Comparison of ENCODE assay signal across 24 cellular contexts in the genomic region with DNA sequence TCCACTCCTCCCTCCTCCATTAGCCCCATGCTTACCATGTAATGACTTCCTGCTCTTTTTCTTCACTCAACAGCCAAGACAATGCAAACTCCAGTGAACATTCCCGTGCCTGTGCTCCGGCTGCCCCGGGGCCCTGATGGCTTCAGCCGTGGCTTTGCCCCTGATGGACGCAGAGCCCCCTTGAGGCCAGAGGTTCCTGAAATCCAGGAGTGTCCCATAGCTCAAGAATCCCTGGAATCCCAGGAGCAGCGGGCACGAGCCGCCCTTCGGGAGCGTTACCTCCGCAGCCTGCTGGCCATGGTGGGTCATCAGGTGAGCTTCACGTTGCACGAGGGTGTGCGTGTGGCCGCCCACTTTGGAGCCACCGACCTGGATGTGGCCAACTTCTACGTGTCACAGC. TPM values are rescaled to one million over a fixed set of nuclear protein-coding genes. Genes with fewer than 3 reads are reported as not detected.
DNase-seq lines count a peak whose midpoint lies in the region; ATAC-seq and TF ChIP-seq lines count a peak whose summit lies in the region.
"Had no signal": no experiment of that assay in that cellular context is flagged by ENCODE, and none has a peak within 500 bp of the region (broad histone marks: within the 10 kb centered on the region; RNA-seq: fewer than 3 reads in every experiment).

No MANE protein-coding gene starts in this region.

- no peaks in the 10 kb centered on the region for H3K9me3 ChIP-seq in endodermal cell (ENCODE audit: control insufficient read depth, low read length)
- no peaks in the 10 kb centered on the region for H3K9me3 ChIP-seq in spleen
- H3K9me3 ChIP-seq: body of pancreas, ovary, testis had no signal

- no peak overlapping the region for H3K27ac ChIP-seq in endodermal cell (ENCODE audit: low read depth, low read length)
- H3K27ac ChIP-seq in spleen, result no peak overlapping the region
- H3K27ac ChIP-seq: ovary had no signal

- H3K4me3 ChIP-seq in endodermal cell (ENCODE audit: low read length) (no peak overlapping the region), spleen (no peak overlapping the region)
- H3K4me3 ChIP-seq: body of pancreas, ovary had no signal

- H3K4me3 Mint-ChIP-seq in IgD-negative memory B cell, result no peak overlapping the region
- H3K4me3 Mint-ChIP-seq in endodermal cell, result no peak overlapping the region
- no peak overlapping the region for H3K4me3 Mint-ChIP-seq in activated T-cell treated with anti-CD3 and anti-CD28 coated beads, Interleukin-2, amount 50 U/mL, for 24 hours
- H3K4me3 Mint-ChIP-seq: activated naive CD8-positive, alpha-beta T cell treated with anti-CD3 and anti-CD28 coated beads, Interleukin-2, amount 50 U/mL, for 24 hours had no signal

- H3K27ac Mint-ChIP-seq in IgD-negative memory B cell (peak overlapping the region in 2 of 3 donors; percentile 42 to 80), endodermal cell (peak overlapping the region; percentile 96)
- H3K27ac Mint-ChIP-seq in activated T-cell treated with anti-CD3 and anti-CD28 coated beads, Interleukin-2, amount 50 U/mL, for 24 hours, result no peak overlapping the region
- H3K27ac Mint-ChIP-seq: activated naive CD8-positive, alpha-beta T cell treated with anti-CD3 and anti-CD28 coated beads, Interleukin-2, amount 50 U/mL, for 24 hours had no signal

- no peaks in the 10 kb centered on the region for H3K9me3 Mint-ChIP-seq in IgD-negative memory B cell
- H3K9me3 Mint-ChIP-seq in endodermal cell, result no peaks in the 10 kb centered on the region
- H3K9me3 Mint-ChIP-seq in activated T-cell treated with anti-CD3 and anti-CD28 coated beads, Interleukin-2, amount 50 U/mL, for 24 hours, result no peaks in the 10 kb centered on the region
- H3K9me3 Mint-ChIP-seq: activated naive CD8-positive, alpha-beta T cell treated with anti-CD3 and anti-CD28 coated beads, Interleukin-2, amount 50 U/mL, for 24 hours had no signal

- no peak overlapping the region for H3K9ac ChIP-seq in endodermal cell (ENCODE audit: extremely low read depth, low read length, poor library complexity, severe bottlenecking)

- no peaks in the 10 kb centered on the region for H3K27me3 ChIP-seq in endodermal cell (ENCODE audit: control insufficient read depth, insufficient read depth, low read length, poor library complexity, severe bottlenecking)
- no peaks in the 10 kb centered on the region for H3K27me3 ChIP-seq in spleen (replicated peaks in 1 of 7)
- H3K27me3 ChIP-seq: body of pancreas, ovary, testis had no signal

- H3K4me1 ChIP-seq in endodermal cell (ENCODE audit: control insufficient read depth, insufficient read depth, low read length) (no peaks in the 10 kb centered on the region), spleen (peaks cover 21 to 83% (median 45%) of the 10 kb centered on the region in 6 donors)

- TF ChIP-seq POLR2A in spleen (IDR thresholded peaks at IDR 0.05), result no peak

- peaks cover 8% of the 10 kb centered on the region for H3K36me3 Mint-ChIP-seq in IgD-negative memory B cell
- H3K36me3 Mint-ChIP-seq in endodermal cell (ENCODE audit: low read depth), result peaks cover 54% of the 10 kb centered on the region
- peaks cover 87% of the 10 kb centered on the region for H3K36me3 Mint-ChIP-seq in activated T-cell treated with anti-CD3 and anti-CD28 coated beads, Interleukin-2, amount 50 U/mL, for 24 hours (ENCODE audit: low read depth)

- H3K4me1 Mint-ChIP-seq in IgD-negative memory B cell (peaks cover 33 to 37% (median 35%) of the 10 kb centered on the region in 3 donors), endodermal cell (peaks cover 35% of the 10 kb centered on the region)
- peaks cover 54% of the 10 kb centered on the region for H3K4me1 Mint-ChIP-seq in activated T-cell treated with anti-CD3 and anti-CD28 coated beads, Interleukin-2, amount 50 U/mL, for 24 hours (ENCODE audit: low read depth)

- WGBS in endodermal cell (ENCODE audit: insufficient coverage in 1 of 2, insufficient read length in 1 of 2), 2 experiments, result 97% methylated on average over 13 to 17 of the region's 17 CpGs
- 91 to 97% (median 95%) methylated on average over 15 to 17 of the region's 17 CpGs for WGBS in spleen, 5 donors

- peak; percentile 66 for TF ChIP-seq CTCF in endodermal cell (conservative IDR thresholded peaks at IDR 0.05)
- TF ChIP-seq CTCF in spleen (IDR thresholded peaks at IDR 0.05 in 8 of 11, conservative IDR thresholded peaks at IDR 0.05 in 3 of 11), result no peak

- H3K36me3 ChIP-seq in endodermal cell (ENCODE audit: control insufficient read depth, insufficient read depth, low read length) (peaks cover 54% of the 10 kb centered on the region), spleen (peaks cover 0 to 54% (median 10%) of the 10 kb centered on the region in 6 donors)
- H3K36me3 ChIP-seq: ovary had no signal

- no peak for ATAC-seq in GM18511 (IDR thresholded peaks at IDR 0.05; ENCODE audit: unreplicated experiment)
- ATAC-seq: activated naive CD8-positive, alpha-beta T cell treated with anti-CD3 and anti-CD28 coated beads, Interleukin-2, amount 50 U/mL, for 24 hours; body of pancreas; right cardiac atrium had no signal

- H3K27me3 Mint-ChIP-seq in IgD-negative memory B cell (no peaks in the 10 kb centered on the region), endodermal cell (ENCODE audit: insufficient read depth) (no peaks in the 10 kb centered on the region)
- H3K27me3 Mint-ChIP-seq in activated T-cell treated with anti-CD3 and anti-CD28 coated beads, Interleukin-2, amount 50 U/mL, for 24 hours, result no peaks in the 10 kb centered on the region
- H3K27me3 Mint-ChIP-seq: activated naive CD8-positive, alpha-beta T cell treated with anti-CD3 and anti-CD28 coated beads, Interleukin-2, amount 50 U/mL, for 24 hours had no signal

- peak; percentile 96 for DNase-seq in ELF-1 (ENCODE audit: low read depth, low spot score)
- DNase-seq in endodermal cell, result peak; percentile 87
- peak; percentile 80 for DNase-seq in spleen
- DNase-seq in activated T-cell treated with anti-CD3 and anti-CD28 coated beads, Interleukin-2, amount 50 U/mL, for 24 hours, result no peak
- DNase-seq in COR-L47 (lab: John Stamatoyannopoulos, UW), result no peak
- DNase-seq: activated CD4-positive, alpha-beta T cell treated with anti-CD3 and anti-CD28 coated beads, Interleukin-2, amount 50 U/mL, for 48 hours; activated gamma-delta T cell treated with Interleukin-2 at 50 U/mL for 16 hours; activated naive CD8-positive, alpha-beta T cell treated with anti-CD3 and anti-CD28 coated beads, Interleukin-2, amount 50 U/mL, for 24 hours; activated T-cell treated with anti-CD3 and anti-CD28 coated beads for 4 hours; body of pancreas; DND-41; effector CD4-positive, alpha-beta T cell; mesenchymal stem cell; NCI-H1436; NCI-H2107; NCI-H446 treated with DMSO at 0.1 percent for 48 hours; right cardiac atrium; stimulated activated naive CD4-positive, alpha-beta T cell treated with Interleukin-2 at 50 U/mL for 16 hours; T-helper 9 cell; testis had no signal

- intact Hi-C loops in spleen (cut with DNase I; ENCODE audit: low total_unique reads), result no loop called here

RNA-seq across cellular contexts. Expression of gene PPP1R37, which starts 2.9 kb away (rescaled TPM):
- 2.3 TPM for polyA plus RNA-seq in IgD-negative memory B cell
- total RNA-seq in endodermal cell, result 10 to 100 TPM; 23.6 to 32.5 TPM
- 22.4 TPM for polyA plus RNA-seq in endodermal cell (2013, experiment 1 of 2)
- 20.6 TPM for polyA plus RNA-seq in endodermal cell (2013, experiment 2 of 2)
- 10 to 100 TPM; 16.2 to 27.1 (median 19.6) TPM for total RNA-seq in spleen
- 10 to 100 TPM; 14.3 to 36.7 (median 20.3) TPM for polyA plus RNA-seq in spleen

RNA-seq across cellular contexts. Expression of gene GEMIN7, which starts 11.0 kb away (rescaled TPM):
- polyA plus RNA-seq in IgD-negative memory B cell (115 TPM), spleen (10 to 100 TPM; 43.6 to 51.1 (median 49.7) TPM)
- total RNA-seq in endodermal cell (10 to 100 TPM; 56.3 to 56.6 TPM), spleen (10 to 100 TPM; 19.6 to 33.4 (median 23.1) TPM)
- 36.7 TPM for polyA plus RNA-seq in endodermal cell (2013, experiment 1 of 2)
- polyA plus RNA-seq in endodermal cell (2013, experiment 2 of 2), result 36.0 TPM

RNA-seq across cellular contexts. Expression of gene ZNF296, which starts 13.8 kb away (rescaled TPM):
- polyA plus RNA-seq in IgD-negative memory B cell (74.4 TPM), spleen (10 to 100 TPM in 1 of 3 donors, 1 to 10 TPM in 2; 7.3 to 11.9 (median 8.8) TPM)
- total RNA-seq in endodermal cell (1 to 10 TPM; 2.1 to 8.5 TPM), spleen (1 to 10 TPM; 3.9 to 7.5 (median 6.4) TPM)
- 1.2 TPM for polyA plus RNA-seq in endodermal cell (2013, experiment 1 of 2)
- polyA plus RNA-seq in endodermal cell (2013, experiment 2 of 2), result 1.1 TPM
- total RNA-seq: HT1080 had no signal

RNA-seq across cellular contexts. Expression of gene CLASRP, which starts 51.2 kb away (rescaled TPM):
- polyA plus RNA-seq in IgD-negative memory B cell (27.0 TPM), spleen (100 to 1,000 TPM in 2 of 3 donors, 10 to 100 TPM in 1; 61.3 to 215 (median 191) TPM)
- total RNA-seq in endodermal cell (10 to 100 TPM; 67.1 to 90.3 TPM), spleen (100 to 1,000 TPM in 6 of 7 donors, 10 to 100 TPM in 1; 97.6 to 153 (median 143) TPM)
- 82.3 TPM for polyA plus RNA-seq in endodermal cell (2013, experiment 1 of 2)
- polyA plus RNA-seq in endodermal cell (2013, experiment 2 of 2), result 65.2 TPM

Comparison
In these comparisons a context has a peak if more than half of its experiments do, and no peak if none do; other contexts are left out.
1. DNase-seq: peak in ELF-1 (single experiment), endodermal cell (single experiment) and spleen (single experiment); none in activated T-cell treated with anti-CD3 and anti-CD28 coated beads, Interleukin-2, amount 50 U/mL, for 24 hours (single experiment) and COR-L47 (single experiment).